15 cellular contexts compared by ENCODE assay signal in genomic region chr9:35609001-35609819, GRCh38. TPM values are rescaled to one million over a fixed set of nuclear protein-coding genes. Genes with fewer than 3 reads are reported as not detected.
A peak's percentile ranks its signal among the peaks of the same experiment; 100 is the strongest.
DNase-seq lines count a peak whose midpoint lies in the region; ATAC-seq and TF ChIP-seq lines count a peak whose summit lies in the region.
"Had no signal": no experiment of that assay in that cellular context is flagged by ENCODE, and none has a peak within 500 bp of the region (broad histone marks: within the 10 kb centered on the region; RNA-seq: fewer than 3 reads in every experiment).

No MANE protein-coding gene starts in this region.

- H3K9ac ChIP-seq in IMR-90 (ENCODE audit: low read depth, low read length): no peak overlapping the region

- H3K9me3 Mint-ChIP-seq in chondrocyte (ENCODE audit: low read depth): no peaks in the 10 kb centered on the region
- H3K9me3 Mint-ChIP-seq: CD8-positive, alpha-beta memory T cell; IgD-negative memory B cell had no signal

- H3K27me3 ChIP-seq in IMR-90 (ENCODE audit: control insufficient read depth, insufficient read depth, low read length) (peaks cover 6% of the 10 kb centered on the region), gastrocnemius medialis (no peaks in the 10 kb centered on the region), osteoblast (ENCODE audit: insufficient read depth, low read length) (peaks cover 3% of the 10 kb centered on the region)

- TSS peak; percentile 67 for BruUV-seq in IMR-90 (replicated peaks; lab: Mats Ljungman, UMichigan)

- H4K8ac ChIP-seq in IMR-90 (ENCODE audit: low read depth in 2 of 2, low read length in 2 of 2): no peak overlapping the region

- no peak overlapping the region for H2BK5ac ChIP-seq in IMR-90 (ENCODE audit: low read depth, low read length, poor library complexity, severe bottlenecking)

- no peak for TF ChIP-seq RAD21 in IMR-90 (IDR thresholded peaks at IDR 0.05; ENCODE audit: low read length)

- H4K20me1 ChIP-seq in IMR-90 (ENCODE audit: insufficient read depth, low read length) (peaks cover 8% of the 10 kb centered on the region; the same call in 1 of the 2 replicates), osteoblast (ENCODE audit: insufficient read depth, low read length) (peaks cover 18% of the 10 kb centered on the region)

- peaks cover 6% of the 10 kb centered on the region; the same call in 1 of the 2 replicates for H3K9me1 ChIP-seq in IMR-90 (ENCODE audit: insufficient read depth, low read length)

- CTCF ChIA-PET in IMR-90 (lab: Yijun Ruan, JAX): no interaction called here

- ATAC-seq in IMR-90 (ENCODE audit: low read depth) (no peak), gastrocnemius medialis (peak in 1 of 2 donors; percentile 46), HG03108 (IDR thresholded peaks at IDR 0.05; ENCODE audit: unreplicated experiment) (no peak)
- ATAC-seq: PC-3 had no signal

- H3K4me3 Mint-ChIP-seq in chondrocyte (ENCODE audit: unreplicated experiment): no peak overlapping the region

- peaks cover 27% of the 10 kb centered on the region for H3K36me3 ChIP-seq in IMR-90 (ENCODE audit: control insufficient read depth, insufficient read depth, low read length)
- peaks cover 0 to 9% of the 10 kb centered on the region in 2 donors for H3K36me3 ChIP-seq in gastrocnemius medialis
- H3K36me3 ChIP-seq in osteoblast (ENCODE audit: insufficient read depth, low read length): peaks cover 32% of the 10 kb centered on the region

- peaks cover 9 to 28% of the 10 kb centered on the region in 2 experiments; a peak in 3 of 4 replicates for H3K79me1 ChIP-seq in IMR-90 (ENCODE audit: low read depth in 1 of 2, low read length in 2 of 2)

- H3K56ac ChIP-seq in IMR-90 (ENCODE audit: extremely low read depth, insufficient read depth, low read length): no peak overlapping the region

- H2AFZ ChIP-seq in IMR-90 (replicated peaks; ENCODE audit: low read length, poor library complexity) (no peak overlapping the region), osteoblast (ENCODE audit: low read length) (no peak overlapping the region)

- no peak overlapping the region for H4K5ac ChIP-seq in IMR-90 (ENCODE audit: low read depth, low read length)

- no peak overlapping the region for H2AK9ac ChIP-seq in IMR-90 (replicated peaks; ENCODE audit: low read depth, low read length, poor library complexity)

- no peak overlapping the region for H4K91ac ChIP-seq in IMR-90 (ENCODE audit: insufficient read depth, low read depth, low read length)

- H3K4me2 ChIP-seq in IMR-90 (ENCODE audit: low read depth, low read length) (no peak overlapping the region), osteoblast (ENCODE audit: insufficient read depth, low read length) (no peak overlapping the region)

- TF ChIP-seq POLR2A in IMR-90 (IDR thresholded peaks at IDR 0.05; ENCODE audit: low read depth, low read length) (no peak), gastrocnemius medialis (IDR thresholded peaks at IDR 0.05) (no peak)

- dilution Hi-C loops in IMR-90 (cut with HindIII; ENCODE audit: low sequenced_read_pairs, unreplicated experiment): no loop called here

- H3K14ac ChIP-seq in IMR-90 (replicated peaks; ENCODE audit: low read depth, low read length): no peak overlapping the region

- peaks cover 13% of the 10 kb centered on the region for H3K36me3 Mint-ChIP-seq in chondrocyte (ENCODE audit: low read depth)
- H3K36me3 Mint-ChIP-seq: IgD-negative memory B cell had no signal

- no peaks in the 10 kb centered on the region for H3K27me3 Mint-ChIP-seq in chondrocyte (ENCODE audit: low read depth)
- H3K27me3 Mint-ChIP-seq: IgD-negative memory B cell had no signal

- H3K4me1 ChIP-seq in IMR-90 (ENCODE audit: control insufficient read depth, insufficient read depth, low read length) (peaks cover 2% of the 10 kb centered on the region), gastrocnemius medialis (peaks cover 21 to 29% of the 10 kb centered on the region in 2 donors), osteoblast (ENCODE audit: insufficient read depth, low read length) (peaks cover 19% of the 10 kb centered on the region)

- peak overlapping the region; percentile 12 for H3K27ac Mint-ChIP-seq in chondrocyte (ENCODE audit: unreplicated experiment)

- no peak overlapping the region for H3K4me3 ChIP-seq in IMR-90 (ENCODE audit: insufficient read depth, low read depth, low read length)
- no peak overlapping the region for H3K4me3 ChIP-seq in gastrocnemius medialis
- no peak overlapping the region for H3K4me3 ChIP-seq in osteoblast (ENCODE audit: insufficient read depth, low read length)

- DNase-seq in IMR-90 (no peak), chondrocyte (ENCODE audit: low spot score) (peak; percentile 79), gastrocnemius medialis (peak; percentile 48 to 83), ureter (ENCODE audit: low spot score) (peak; percentile 45), NCI-H345 (lab: John Stamatoyannopoulos, UW) (no peak), osteoblast (ENCODE audit: insufficient read length, low spot score, missing footprints) (no peak)
- DNase-seq: CD8-positive, alpha-beta memory T cell; NCI-H146; NCI-H2081 treated with DMSO at 0.1 percent for 48 hours; NCI-H69; NK-92 treated with Interleukin-12 subunit alpha and Interleukin-12 subunit beta, amount 100 ng/mL, for 24 hours; PC-3 had no signal

- intact Hi-C loops in IMR-90 (cut with micrococcal nuclease) (loop anchor here (10.0 kb wide), 1 partner anchor 76 kb away; the partner anchor contains the start of gene TPM2), gastrocnemius medialis (cut with DNase I; ENCODE audit: low total_unique reads) (no loop called here)

- H3K27ac ChIP-seq in IMR-90 (ENCODE audit: insufficient read depth, low read length): no peak overlapping the region
- peak overlapping the region; percentile 63 to 81 (median 70) for H3K27ac ChIP-seq in gastrocnemius medialis
- no peak overlapping the region for H3K27ac ChIP-seq in osteoblast (ENCODE audit: low read depth, low read length)

- H2BK20ac ChIP-seq in IMR-90 (ENCODE audit: low read depth, low read length): no peak overlapping the region

- peaks cover 24% of the 10 kb centered on the region for H3K79me2 ChIP-seq in osteoblast (ENCODE audit: insufficient read depth, low read length)

- H2AK5ac ChIP-seq in IMR-90 (ENCODE audit: low read depth, low read length): no peak overlapping the region

- H3K4me1 Mint-ChIP-seq in chondrocyte (ENCODE audit: low read depth): peaks cover 19% of the 10 kb centered on the region

- POLR2A ChIA-PET in IMR-90 (lab: Charles Lee; ENCODE audit: unreplicated experiment): no interaction called here

- no peak overlapping the region for H2BK120ac ChIP-seq in IMR-90 (ENCODE audit: low read depth, low read length)

- no peak for TF ChIP-seq CTCF in IMR-90 (conservative IDR thresholded peaks at IDR 0.05; ENCODE audit: low read depth, low read length)
- TF ChIP-seq CTCF in chondrocyte (IDR thresholded peaks at IDR 0.05): no peak
- no peak for TF ChIP-seq CTCF in gastrocnemius medialis (IDR thresholded peaks at IDR 0.05 in 4 of 5, conservative IDR thresholded peaks at IDR 0.05 in 1 of 5)
- no peak for TF ChIP-seq CTCF in osteoblast (IDR thresholded peaks at IDR 0.05; ENCODE audit: extremely low read depth, low read depth, low read length)

- H3K4ac ChIP-seq in IMR-90 (ENCODE audit: low read depth, low read length): no peak overlapping the region

- no peak overlapping the region for H2BK15ac ChIP-seq in IMR-90 (ENCODE audit: low read depth, low read length)

- H3K9me3 ChIP-seq in IMR-90 (ENCODE audit: control insufficient read depth, insufficient read depth, low read length) (no peaks in the 10 kb centered on the region), gastrocnemius medialis (no peaks in the 10 kb centered on the region), osteoblast (ENCODE audit: low read depth, low read length) (no peaks in the 10 kb centered on the region)

- in situ Hi-C loops in IMR-90 (cut with MboI; ENCODE audit: low sequenced_read_pairs) (no loop called here), gastrocnemius medialis (cut with MboI; ENCODE audit: low sequenced_read_pairs in 4 of 4) (no loop called here)

- H3K18ac ChIP-seq in IMR-90 (ENCODE audit: low read depth, low read length): no peak overlapping the region

- no peak overlapping the region for H3K23ac ChIP-seq in IMR-90 (ENCODE audit: low read depth, low read length)

- 92% methylated on average over 15 of the region's 31 CpGs; no CpG with 5 or more reads in 1 of the 2 experiments for WGBS in IMR-90 (ENCODE audit: extremely low coverage in 2 of 2, insufficient read length in 1 of 2), 2 experiments

RNA-seq across cellular contexts. Expression of gene TESK1, which starts 4.1 kb away (rescaled TPM):
- total RNA-seq in IMR-90 (2012; rRNA removed) (3.1 and 3.4 TPM in 2 replicates), chondrocyte (50.7 to 54.7 TPM (median 54.3 TPM) in 3 replicates), gastrocnemius medialis (100 to 1,000 TPM in 1 of 4 donors, 10 to 100 TPM in 3; 48.1 to 108 (median 65.4) TPM), ureter (25.6 TPM), osteoblast (18.5 and 18.6 TPM in 2 replicates)
- polyA plus RNA-seq in IMR-90 (2012; rRNA removed): 21.0 and 22.9 TPM in 2 replicates
- 17.6 and 18.1 TPM in 2 replicates for polyA plus RNA-seq in IMR-90 (2012; cell fraction: cytosol; rRNA removed)
- 111 and 120 TPM in 2 replicates for polyA plus RNA-seq in IMR-90 (2012; cell fraction: nucleus; rRNA removed; ENCODE audit: low replicate concordance)

RNA-seq across cellular contexts. Expression of gene CD72, which starts 9.0 kb away (rescaled TPM):
- total RNA-seq in IMR-90 (2012; rRNA removed) (0.36 TPM in 1 of 2 replicates, not detected in the other), chondrocyte (0.51 to 1.1 TPM (median 1.1 TPM) in 3 replicates), gastrocnemius medialis (10 to 100 TPM in 1 of 4 donors, under 1 TPM in 3; 0.40 to 18.3 (median 0.68) TPM), ureter (2.0 TPM), osteoblast (2.7 and 2.9 TPM in 2 replicates)
- polyA plus RNA-seq in IMR-90 (2012; rRNA removed): 0.09 and 0.58 TPM in 2 replicates
- polyA plus RNA-seq in IMR-90 (2012; cell fraction: cytosol; rRNA removed): 0.06 and 0.46 TPM in 2 replicates
- 5.8 and 7.9 TPM in 2 replicates for polyA plus RNA-seq in IMR-90 (2012; cell fraction: nucleus; rRNA removed; ENCODE audit: low replicate concordance)

RNA-seq across cellular contexts. Expression of gene SIT1, which starts 41.5 kb away (rescaled TPM):
- total RNA-seq in IMR-90 (2012; rRNA removed) (not detected in 2 replicates), chondrocyte (not detected in 3 replicates), gastrocnemius medialis (not detected), ureter (0.52 TPM), osteoblast (0.36 TPM in 1 of 2 replicates, not detected in the other)
- not detected in 2 replicates for polyA plus RNA-seq in IMR-90 (2012; rRNA removed)
- 0.27 TPM in 1 of 2 replicates, not detected in the other for polyA plus RNA-seq in IMR-90 (2012; cell fraction: cytosol; rRNA removed)
- polyA plus RNA-seq in IMR-90 (2012; cell fraction: nucleus; rRNA removed; ENCODE audit: low replicate concordance): not detected in 2 replicates
- total RNA-seq: PC-3 had no signal
- polyA plus RNA-seq: BJ had no signal

RNA-seq across cellular contexts. Expression of gene RMRP, which starts 48.6 kb away (rescaled TPM):
- 13,690 and 21,707 TPM in 2 replicates for total RNA-seq in IMR-90 (2012; rRNA removed)
- polyA plus RNA-seq in IMR-90 (2012; rRNA removed): 39.7 and 88.0 TPM in 2 replicates
- polyA plus RNA-seq in IMR-90 (2012; cell fraction: cytosol; rRNA removed): not detected in 2 replicates
- polyA plus RNA-seq in IMR-90 (2012; cell fraction: nucleus; rRNA removed; ENCODE audit: low replicate concordance): not detected in 2 replicates
- 11,782 to 13,339 TPM (median 12,386 TPM) in 3 replicates for total RNA-seq in chondrocyte
- 100 to 1,000 TPM; 115 to 715 (median 367) TPM for total RNA-seq in gastrocnemius medialis
- total RNA-seq in ureter: 3,373 TPM
- 88,726 and 110,601 TPM in 2 replicates for total RNA-seq in osteoblast
- polyA plus RNA-seq: CD8-positive, alpha-beta memory T cell had no signal

RNA-seq across cellular contexts. Expression of gene CCDC107, which starts 48.9 kb away (rescaled TPM):
- total RNA-seq in IMR-90 (2012; rRNA removed) (6.8 and 10.0 TPM in 2 replicates), chondrocyte (31.1 to 55.2 TPM (median 52.2 TPM) in 3 replicates), gastrocnemius medialis (10 to 100 TPM; 21.9 to 45.3 (median 31.5) TPM), ureter (22.4 TPM), osteoblast (10.6 and 15.6 TPM in 2 replicates)
- polyA plus RNA-seq in IMR-90 (2012; rRNA removed): 21.1 and 24.4 TPM in 2 replicates
- polyA plus RNA-seq in IMR-90 (2012; cell fraction: cytosol; rRNA removed): 15.4 and 21.2 TPM in 2 replicates
- polyA plus RNA-seq in IMR-90 (2012; cell fraction: nucleus; rRNA removed; ENCODE audit: low replicate concordance): 17.3 and 33.3 TPM in 2 replicates

Comparison
In these comparisons a context has a peak if more than half of its experiments do, and no peak if none do; other contexts are left out.
1. DNase-seq: peak in chondrocyte (single experiment), gastrocnemius medialis (2 of 2) and ureter (single experiment); none in IMR-90 (single experiment), NCI-H345 (single experiment) and osteoblast (single experiment).
2. H3K27ac ChIP-seq: peak in gastrocnemius medialis (4 of 4); none in IMR-90 (single experiment) and osteoblast (single experiment).